8 cellular contexts compared by ENCODE assay signal in genomic region chr4:25144870-25145481, GRCh38. TPM values are rescaled to one million over a fixed set of nuclear protein-coding genes. Genes with fewer than 3 reads are reported as not detected.
DNase-seq lines count a peak whose midpoint lies in the region; ATAC-seq, FAIRE-seq and TF ChIP-seq lines count a peak whose summit lies in the region.

No MANE protein-coding gene starts in this region.

- no peak for ATAC-seq in GM21723 (IDR thresholded peaks at IDR 0.05; ENCODE audit: unreplicated experiment)

- no peak overlapping the region for H3K27ac ChIP-seq in left ventricle myocardium inferior (replicated peaks)

- no peaks in the 10 kb centered on the region for H3K9me3 ChIP-seq in left ventricle myocardium inferior (replicated peaks)

- no peaks in the 10 kb centered on the region for H3K27me3 ChIP-seq in left ventricle myocardium inferior (ENCODE audit: low read depth)

- peaks cover 15% of the 10 kb centered on the region for H3K36me3 ChIP-seq in left ventricle myocardium inferior

- intact Hi-C loops in left ventricle myocardium inferior (cut with micrococcal nuclease) (loop anchor here (10.0 kb wide), 1 partner anchor 160 kb away; no protein-coding TSS in a partner anchor), cardiac septum (cut with DNase I) (loop anchor here (2.0 to 5.0 kb wide), 2 partner anchors 164 to 658 kb away; no protein-coding TSS in a partner anchor)

- DNase-seq in left ventricle myocardium inferior (no peak), cardiac septum (ENCODE audit: low spot score) (no peak), NCI-H526 treated with DMSO at 0.1 percent for 48 hours (lab: John Stamatoyannopoulos, UW) (peak; percentile 7), retinal pigment epithelial cell (ENCODE audit: low read depth) (no peak), NCI-H2107 treated with DMSO at 0.1 percent for 48 hours (lab: John Stamatoyannopoulos, UW; ENCODE audit: unreplicated experiment) (no peak)
- DNase-seq in activated CD4-positive, CD25-positive, alpha-beta regulatory T cell (lab: John Stamatoyannopoulos, UW) = no peak

- peaks cover 12% of the 10 kb centered on the region for H3K4me1 ChIP-seq in left ventricle myocardium inferior

- H3K4me3 ChIP-seq in left ventricle myocardium inferior (no peak overlapping the region), retinal pigment epithelial cell (ENCODE audit: low read length) (no peak overlapping the region)

- TF ChIP-seq CTCF in left ventricle myocardium inferior (IDR thresholded peaks at IDR 0.05; ENCODE audit: borderline replicate concordance) (peak; percentile 72), retinal pigment epithelial cell (conservative IDR thresholded peaks at IDR 0.05; ENCODE audit: low read depth, low read length) (peak; percentile 71)

- peak; percentile 81 for FAIRE-seq in endometrium (lab: Jason Lieb, UNC)

RNA-seq across cellular contexts. Expression of gene SEPSECS, which starts 15.3 kb away (rescaled TPM):
- total RNA-seq in left ventricle myocardium inferior (4.9 TPM), cardiac septum (6.6 TPM)
